In genomic region chr15:45377630-45378148, GRCh38 we compare ENCODE assay signal across 8 cellular contexts. TPM values are rescaled to one million over a fixed set of nuclear protein-coding genes. Genes with fewer than 3 reads are reported as not detected.
DNase-seq lines count a peak whose midpoint lies in the region; ATAC-seq, FAIRE-seq and TF ChIP-seq lines count a peak whose summit lies in the region.

No MANE protein-coding gene starts in this region.

- TF ChIP-seq RAD21 in A549 (conservative IDR thresholded peaks at IDR 0.05 in 1 of 2, IDR thresholded peaks at IDR 0.05 in 1 of 2): no peak

- no peaks in the 10 kb centered on the region for H3K36me3 ChIP-seq in HUES64 (ENCODE audit: insufficient read depth, low read length)

- H3K27ac ChIP-seq in A549 (peak overlapping the region; percentile 77 to 93), HUES64 (ENCODE audit: low read depth, low read length) (no peak overlapping the region)

- no peak for TF ChIP-seq POLR2A in A549 (IDR thresholded peaks at IDR 0.05; ENCODE audit: low read length)

- TF ChIP-seq CTCF in A549 (IDR thresholded peaks at IDR 0.05): no peak
- TF ChIP-seq CTCF in astrocyte of the cerebellum (IDR thresholded peaks at IDR 0.05; ENCODE audit: low read depth, low read length, missing control alignments): no peak

- peaks cover 5% of the 10 kb centered on the region; the same call in 1 of the 3 replicates for H3K4me1 ChIP-seq in A549
- H3K4me1 ChIP-seq in HUES64 (ENCODE audit: insufficient read depth, low read length): peaks cover 3% of the 10 kb centered on the region

- in situ Hi-C loops in astrocyte of the cerebellum (cut with HindIII; ENCODE audit: low sequenced_read_pairs): loop anchor here (5.0 kb wide), 1 partner anchor 175 kb away; no protein-coding TSS in a partner anchor

- peak overlapping the region; percentile 64 for H3K9ac ChIP-seq in HUES64 (ENCODE audit: low read depth, low read length)

- no peak for FAIRE-seq in A549 (lab: Jason Lieb, UNC)

- DNase-seq in A549 (ENCODE audit: low read depth in 1 of 2, low spot score in 1 of 2) (no peak), astrocyte of the cerebellum (ENCODE audit: low read depth) (no peak), iPS-NIHi7 (ENCODE audit: extremely low spot score) (peak; percentile 32), LoVo (ENCODE audit: low spot score) (no peak)

- peak in 1 of 2 experiments; percentile 59; a peak in 3 of 6 replicates for ATAC-seq in A549
- ATAC-seq in GM18520 (IDR thresholded peaks at IDR 0.05; ENCODE audit: unreplicated experiment): peak; percentile 7
- ATAC-seq in stimulated activated memory B cell treated with anti-CD40 and anti-IgM and Interleukin-4, amounts not matched to agents 10 μg/mL and 1 μg/mL and 100 μg/mL, for 72 hours: no peak
- ATAC-seq in GM18867 (IDR thresholded peaks at IDR 0.05; ENCODE audit: unreplicated experiment): no peak

- no peaks in the 10 kb centered on the region for H3K9me3 Mint-ChIP-seq in stimulated activated memory B cell treated with anti-CD40 and anti-IgM and Interleukin-4, amounts not matched to agents 10 μg/mL and 1 μg/mL and 100 μg/mL, for 72 hours

- peaks cover 67% of the 10 kb centered on the region for H3K27me3 ChIP-seq in HUES64 (ENCODE audit: insufficient read depth, low read length)

- CTCF ChIA-PET in A549 (lab: Yijun Ruan, JAX): interaction anchor here (0.8 to 2.3 kb wide), 5 partner anchors 12 to 80 kb away, joined by 3 to 6 read pairs (median 3); a partner anchor contains a TSS

- H3K27me3 Mint-ChIP-seq in stimulated activated memory B cell treated with anti-CD40 and anti-IgM and Interleukin-4, amounts not matched to agents 10 μg/mL and 1 μg/mL and 100 μg/mL, for 72 hours: no peaks in the 10 kb centered on the region

- peaks cover 22% of the 10 kb centered on the region for H3K36me3 Mint-ChIP-seq in stimulated activated memory B cell treated with anti-CD40 and anti-IgM and Interleukin-4, amounts not matched to agents 10 μg/mL and 1 μg/mL and 100 μg/mL, for 72 hours

- peak overlapping the region; percentile 99 for H3K4me2 ChIP-seq in A549

- H3K4me3 ChIP-seq in A549: peak overlapping the region; percentile 57
- H3K4me3 ChIP-seq in HUES64 (ENCODE audit: low read length): peak overlapping the region; percentile 66
- peak overlapping the region; percentile 43 for H3K4me3 ChIP-seq in astrocyte of the cerebellum (ENCODE audit: low read depth, low read length)

- peak overlapping the region; percentile 93 for H3K4me3 Mint-ChIP-seq in stimulated activated memory B cell treated with anti-CD40 and anti-IgM and Interleukin-4, amounts not matched to agents 10 μg/mL and 1 μg/mL and 100 μg/mL, for 72 hours

- TF ChIP-seq EP300 in A549 (IDR thresholded peaks at IDR 0.05): no peak

- POLR2A ChIA-PET in A549 (lab: Yijun Ruan, JAX): interaction anchor here (0.8 to 1.3 kb wide), 3 partner anchors 9 to 25 kb away, joined by 3 to 8 read pairs (median 3); a partner anchor contains a TSS

- H3K4me1 Mint-ChIP-seq in stimulated activated memory B cell treated with anti-CD40 and anti-IgM and Interleukin-4, amounts not matched to agents 10 μg/mL and 1 μg/mL and 100 μg/mL, for 72 hours: peaks cover 39% of the 10 kb centered on the region

- H3K9me3 ChIP-seq in A549 (no peaks in the 10 kb centered on the region), HUES64 (ENCODE audit: insufficient read depth, low read depth, low read length) (no peaks in the 10 kb centered on the region)

- WGBS in A549 (ENCODE audit: missing lambda C conversion rate): 7% methylated on average over 19 of the region's 32 CpGs
- 2% methylated on average over 32 of the region's 32 CpGs for WGBS in HUES64

- H3K27ac Mint-ChIP-seq in stimulated activated memory B cell treated with anti-CD40 and anti-IgM and Interleukin-4, amounts not matched to agents 10 μg/mL and 1 μg/mL and 100 μg/mL, for 72 hours: peak overlapping the region; percentile 93

TF ChIP-seq in A549, 52 proteins besides CTCF, POLR2A, EP300 and RAD21:
- no peak for TF ChIP-seq MAZ (IDR thresholded peaks at IDR 0.05; ENCODE audit: borderline replicate concordance, low read depth, low read length)
- no peak for TF ChIP-seq HES2 (IDR thresholded peaks at IDR 0.05)
- no peak for TF ChIP-seq POLR2AphosphoS2 (conservative IDR thresholded peaks at IDR 0.05; ENCODE audit: low read length)
- TF ChIP-seq KDM5A (IDR thresholded peaks at IDR 0.05): no peak
- no peak for TF ChIP-seq RFX5 (IDR thresholded peaks at IDR 0.05)
- TF ChIP-seq ESRRA (IDR thresholded peaks at IDR 0.05; ENCODE audit: borderline replicate concordance, low read length): no peak
TF ChIP-seq in A549: peak in this region for 0.

RNA-seq across cellular contexts. Expression of gene GATM, which starts 0.7 kb away (rescaled TPM):
- 6.5 and 8.5 TPM in 2 replicates for polyA plus RNA-seq in A549 (2011; rRNA removed)
- 3.3 and 3.5 TPM in 2 replicates for polyA plus RNA-seq in A549 (2012; cell fraction: cytosol; rRNA removed)
- polyA plus RNA-seq in A549 (2012; cell fraction: nucleus; rRNA removed): 1.9 and 2.7 TPM in 2 replicates
- 3.4 to 4.0 TPM (median 3.7 TPM) in 3 replicates for polyA plus RNA-seq in A549 (2017; fragmentation: RNase III; extraction: RNeasy Plus Mini Kit Qiagen cat#74134 plus additional on column Dnase treatment)
- polyA minus RNA-seq in A549 (2011; rRNA and poly(A)+ RNA removed): 5.6 and 9.2 TPM in 2 replicates
- polyA plus RNA-seq in HUES64 (2013, experiment 1 of 2): 6.5 TPM
- polyA plus RNA-seq in HUES64 (2013, experiment 2 of 2): 9.9 TPM
